ENCODE assay signal across 23 cellular contexts in genomic region chr1:231463541-231463940, GRCh38.
"Had no signal": no experiment of that assay in that cellular context is flagged by ENCODE, and none has a peak within 500 bp of the region (broad histone marks: within the 10 kb centered on the region; RNA-seq: fewer than 3 reads in every experiment).

No MANE protein-coding gene starts in this region.

- DNase-seq: natural killer cell; occipital lobe; ovary; posterior cingulate gyrus; psoas muscle; right cardiac atrium; right lobe of liver; sigmoid colon; small intestine; stimulated activated CD4-positive, alpha-beta T cell treated with anti-CD3 and anti-CD28 coated beads, Interleukin-15, amount 100 ng/mL, for 24 hours; stimulated activated CD4-positive, alpha-beta T cell treated with anti-CD3 and anti-CD28 coated beads, Interleukin-2, amount 100 ng/mL, for 24 hours; stimulated activated CD4-positive, alpha-beta T cell treated with anti-CD3 and anti-CD28 coated beads, Interleukin-2, amount 100 ng/mL, for 48 hours; stimulated activated CD4-positive, alpha-beta T cell treated with anti-CD3 and anti-CD28 coated beads, Interleukin-4, amount 100 ng/mL, for 24 hours; stimulated activated naive B cell treated with anti-CD40 and anti-IgM and Interleukin-4, amounts not matched to agents 10 μg/mL and 1 μg/mL and 100 μg/mL, for 72 hours; stimulated activated naive CD4-positive, alpha-beta T cell treated with Interleukin-2 at 50 U/mL for 16 hours; stomach; thyroid gland; upper lobe of right lung; uterus had no signal

- H3K36me3 ChIP-seq: neural progenitor cell, ovary, right lobe of liver, sigmoid colon, stomach, thoracic aorta, thyroid gland, tibial nerve, upper lobe of right lung, uterus had no signal

- H3K27me3 ChIP-seq: neural progenitor cell, ovary, right lobe of liver, sigmoid colon, thyroid gland, tibial nerve, upper lobe of right lung, uterus had no signal

- H3K4me2 ChIP-seq: neural progenitor cell had no signal

- H3K27ac ChIP-seq: neural progenitor cell, ovary, parathyroid adenoma, psoas muscle, right lobe of liver, sigmoid colon, stomach, thoracic aorta, thyroid gland, tibial nerve, upper lobe of right lung, uterus had no signal

- H3K79me2 ChIP-seq: parathyroid adenoma had no signal

- H3K9ac ChIP-seq: neural progenitor cell, parathyroid adenoma had no signal

- H3K4me1 ChIP-seq: neural progenitor cell, parathyroid adenoma, psoas muscle, right lobe of liver, stomach, thyroid gland, tibial nerve, upper lobe of right lung, uterus had no signal

- H3K4me3 ChIP-seq: neural progenitor cell, ovary, psoas muscle, right lobe of liver, sigmoid colon, stomach, thoracic aorta, thyroid gland, tibial nerve, upper lobe of right lung, uterus had no signal
